In genomic region chr4:169604131-169604900, GRCh38 we compare ENCODE assay signal across 8 cellular contexts. TPM values are rescaled to one million over a fixed set of nuclear protein-coding genes. Genes with fewer than 3 reads are reported as not detected.
DNase-seq lines count a peak whose midpoint lies in the region; ATAC-seq, FAIRE-seq and TF ChIP-seq lines count a peak whose summit lies in the region.

No MANE protein-coding gene starts in this region.

- H3K9me3 Mint-ChIP-seq in chondrocyte (ENCODE audit: low read depth): no peaks in the 10 kb centered on the region

- TF ChIP-seq POLR2A in stomach (IDR thresholded peaks at IDR 0.05) (no peak), transverse colon (IDR thresholded peaks at IDR 0.05) (no peak)

- no peaks in the 10 kb centered on the region for H3K27me3 Mint-ChIP-seq in chondrocyte (ENCODE audit: low read depth)

- H3K4me3 Mint-ChIP-seq in chondrocyte (ENCODE audit: unreplicated experiment): no peak overlapping the region

- H3K27ac ChIP-seq in stomach (peak overlapping the region in 4 of 5 donors; percentile 4 to 62 (median 22)), transverse colon (no peak overlapping the region)

- no peak for TF ChIP-seq EP300 in stomach (IDR thresholded peaks at IDR 0.05)
- TF ChIP-seq EP300 in transverse colon (IDR thresholded peaks at IDR 0.05; ENCODE audit: low read depth): no peak

- 0 to 97% (median 43%) methylated on average over 1 of the region's 1 CpG for WGBS in stomach, 5 donors
- 0 to 47% methylated on average over 1 of the region's 1 CpG for WGBS in transverse colon (ENCODE audit: low coverage in 1 of 2), 2 donors

- peaks cover 10% of the 10 kb centered on the region for H3K4me1 Mint-ChIP-seq in chondrocyte (ENCODE audit: low read depth)

- intact Hi-C loops in stomach (cut with DNase I; ENCODE audit: low total_unique reads): no loop called here
- intact Hi-C loops in transverse colon (cut with DNase I; ENCODE audit: low total_unique reads): no loop called here
- intact Hi-C loops in left colon (cut with DNase I, micrococcal nuclease): no loop called here

- H3K27me3 ChIP-seq in stomach (no peaks in the 10 kb centered on the region), transverse colon (no peaks in the 10 kb centered on the region)

- H3K27ac Mint-ChIP-seq in chondrocyte (ENCODE audit: unreplicated experiment): peak overlapping the region; percentile 67

- DNase-seq in AG08396 (ENCODE audit: low spot score) (peak; percentile 69), HTR-8/SVneo (ENCODE audit: insufficient read length, low spot score) (peak; percentile 52), chondrocyte (ENCODE audit: low spot score) (no peak), stomach (no peak), superior temporal gyrus (ENCODE audit: extremely low spot score) (no peak), transverse colon (no peak), left colon (no peak)

- TF ChIP-seq CTCF in chondrocyte (IDR thresholded peaks at IDR 0.05) (no peak), stomach (IDR thresholded peaks at IDR 0.05) (no peak), transverse colon (IDR thresholded peaks at IDR 0.05) (no peak)

- H3K4me3 ChIP-seq in stomach: no peak overlapping the region
- H3K4me3 ChIP-seq in transverse colon: no peak overlapping the region

- H3K36me3 Mint-ChIP-seq in chondrocyte (ENCODE audit: low read depth): peaks cover 6% of the 10 kb centered on the region

- no peak for FAIRE-seq in HTR-8/SVneo (lab: Jason Lieb, UNC)

- no peaks in the 10 kb centered on the region for H3K9me3 ChIP-seq in stomach
- H3K9me3 ChIP-seq in transverse colon: no peaks in the 10 kb centered on the region

- ATAC-seq in GM19395 (IDR thresholded peaks at IDR 0.05; ENCODE audit: unreplicated experiment) (peak; percentile 82), left colon (no peak)

- in situ Hi-C loops in transverse colon (cut with MboI; ENCODE audit: low pct_ligation_motif_present in 1 of 4, low pct_unique_long_range_greater_than_20kb in 1 of 4, low sequenced_read_pairs in 3 of 4): loop anchor here (25.0 kb wide), 2 partner anchors 158 to 433 kb away; partner anchors contain the start of genes HPF1 (in 2 of the 4) and MFAP3L (in 2 of the 4)

- H3K4me1 ChIP-seq in stomach (peaks cover 5 to 28% (median 20%) of the 10 kb centered on the region in 4 donors), transverse colon (peaks cover 0 to 8% (median 0%) of the 10 kb centered on the region in 4 donors)

- peaks cover 0 to 22% (median 18%) of the 10 kb centered on the region in 4 donors for H3K36me3 ChIP-seq in stomach
- peaks cover 0 to 9% (median 0%) of the 10 kb centered on the region in 4 donors for H3K36me3 ChIP-seq in transverse colon

RNA-seq across cellular contexts. Expression of gene NEK1, which starts 8.1 kb away (rescaled TPM):
- 13.7 to 20.7 TPM (median 14.6 TPM) in 3 replicates for total RNA-seq in chondrocyte
- total RNA-seq in stomach: 10 to 100 TPM in 2 of 5 donors, 1 to 10 TPM in 3; 1.2 to 28.6 (median 8.0) TPM
- 1 to 10 TPM; 3.8 to 5.8 (median 5.2) TPM for polyA plus RNA-seq in stomach
- 10 to 100 TPM in 2 of 4 donors, 1 to 10 TPM in 2; 7.6 to 14.9 (median 10.2) TPM for total RNA-seq in transverse colon
- total RNA-seq in left colon: 1 to 10 TPM; 8.5 to 9.0 TPM

RNA-seq across cellular contexts. Expression of gene CLCN3, which starts 16.1 kb away (rescaled TPM):
- total RNA-seq in chondrocyte (34.7 to 47.3 TPM (median 36.5 TPM) in 3 replicates), stomach (100 to 1,000 TPM in 1 of 5 donors, 10 to 100 TPM in 3, 1 to 10 TPM in 1; 2.3 to 228 (median 34.1) TPM), transverse colon (10 to 100 TPM; 46.8 to 91.1 (median 69.3) TPM), left colon (100 to 1,000 TPM; 116 to 131 TPM)
- 1 to 10 TPM; 6.5 to 7.3 (median 7.1) TPM for polyA plus RNA-seq in stomach

Comparison
In these comparisons a context has a peak if more than half of its experiments do, and no peak if none do; other contexts are left out.
1. DNase-seq: peak in AG08396 (single experiment) and HTR-8/SVneo (single experiment); none in chondrocyte (single experiment), stomach (single experiment), superior temporal gyrus (single experiment), transverse colon (single experiment) and left colon (0 of 2).
2. H3K27ac ChIP-seq: peak in stomach (4 of 5); none in transverse colon (0 of 4).